1 cellular context compared by ENCODE assay signal in genomic region chr6:125301435-125302391, GRCh38.
TF ChIP-seq lines count a peak whose summit lies in the region.

Gene HDDC2, minus strand, starts transcription at chr6:125301967. Its CDS starts 35 bp downstream, at chr6:125301932.

TF ChIP-seq in HEK293, 187 proteins besides CTCF, POLR2A, EP300 and RAD21 (continued from another document):
- TF ChIP-seq ZNF280C (tag by site-specific recombination; IDR thresholded peaks at IDR 0.05) (no peak), ZNF449 (tag by site-specific recombination; IDR thresholded peaks at IDR 0.05) (peak; percentile 31), ZNF600 (tag by site-specific recombination; IDR thresholded peaks at IDR 0.05) (peak; percentile 53; the same call in 1 of the 2 replicates), ZBTB21 (tag by site-specific recombination; IDR thresholded peaks at IDR 0.05) (peak; percentile 29; the same call in 1 of the 2 replicates), HOXA7 (CRISPR knock-in tag; IDR thresholded peaks at IDR 0.05; ENCODE audit: borderline replicate concordance) (no peak), ZNF701 (tag by site-specific recombination; IDR thresholded peaks at IDR 0.05) (peak; percentile 92), KLF8 (tag by site-specific recombination; IDR thresholded peaks at IDR 0.05) (peak; percentile 67), ZBTB8A (tag by site-specific recombination; IDR thresholded peaks at IDR 0.05) (peak; percentile 61), ZNF169 (tag by site-specific recombination; IDR thresholded peaks at IDR 0.05) (no peak)
